In genomic region chr16:68284847-68285246, GRCh38 we compare ENCODE assay signal across 8 cellular contexts. TPM values are rescaled to one million over a fixed set of nuclear protein-coding genes. Genes with fewer than 3 reads are reported as not detected.
DNase-seq lines count a peak whose midpoint lies in the region; ATAC-seq and TF ChIP-seq lines count a peak whose summit lies in the region.

No MANE protein-coding gene starts in this region.

- no peaks in the 10 kb centered on the region for H3K27me3 ChIP-seq in CD8-positive, alpha-beta T cell (ENCODE audit: insufficient read depth, low read length)
- H3K27me3 ChIP-seq in KMS-11 (ENCODE audit: insufficient read depth, low read depth), result no peaks in the 10 kb centered on the region
- H3K27me3 ChIP-seq in effector memory CD4-positive, alpha-beta T cell (replicated peaks; ENCODE audit: control insufficient read depth, insufficient read depth, low read length, poor library complexity, severe bottlenecking), result no peaks in the 10 kb centered on the region

- H3K36me3 Mint-ChIP-seq in CD8-positive, alpha-beta T cell, result peaks cover 59% of the 10 kb centered on the region

- H3K4me2 ChIP-seq in KMS-11, result peak overlapping the region; percentile 64; the same call in 1 of the 2 replicates

- no peaks in the 10 kb centered on the region for H3K27me3 Mint-ChIP-seq in CD8-positive, alpha-beta T cell (ENCODE audit: low read depth)

- no peaks in the 10 kb centered on the region for H3K9me3 ChIP-seq in CD8-positive, alpha-beta T cell (ENCODE audit: low read length)
- no peaks in the 10 kb centered on the region for H3K9me3 ChIP-seq in effector memory CD4-positive, alpha-beta T cell (ENCODE audit: control insufficient read depth, low read length)

- CTCF ChIA-PET in CD8-positive, alpha-beta T cell (lab: Charles Lee), result interaction anchor here (0.7 to 20.0 kb wide), 8 partner anchors 9 to 45 kb away, joined by 3 to 332 read pairs (median 14); partner anchors contain the start of genes PRMT7, SLC7A6 and SLC7A6OS

- H3K27ac ChIP-seq in CD8-positive, alpha-beta T cell (ENCODE audit: low read depth, low read length), result peak overlapping the region; percentile 41
- H3K27ac ChIP-seq in KMS-11, result peak overlapping the region; percentile 19; the same call in 1 of the 2 replicates
- peak overlapping the region; percentile 73 for H3K27ac ChIP-seq in effector memory CD4-positive, alpha-beta T cell (ENCODE audit: insufficient read depth, low read length, poor library complexity, severe bottlenecking)

- H3K9ac ChIP-seq in KMS-11, result no peak overlapping the region

- H3K36me3 ChIP-seq in CD8-positive, alpha-beta T cell (ENCODE audit: insufficient read depth, low read length), result no peaks in the 10 kb centered on the region
- H3K36me3 ChIP-seq in KMS-11 (ENCODE audit: insufficient read depth), result no peaks in the 10 kb centered on the region; the same call in 1 of the 2 replicates
- H3K36me3 ChIP-seq in effector memory CD4-positive, alpha-beta T cell (ENCODE audit: control insufficient read depth, insufficient read depth, low read length), result no peaks in the 10 kb centered on the region

- peak overlapping the region; percentile 39 for H3K4me3 ChIP-seq in CD8-positive, alpha-beta T cell (ENCODE audit: low read depth, low read length)
- H3K4me3 ChIP-seq in KMS-11 (IDR thresholded peaks at IDR 0.05; ENCODE audit: insufficient read depth, low read depth, low read length), result no peak overlapping the region
- peak overlapping the region; percentile 36 for H3K4me3 ChIP-seq in effector memory CD4-positive, alpha-beta T cell (ENCODE audit: insufficient read depth, low read depth, low read length, poor library complexity, severe bottlenecking)

- DNase-seq in CD8-positive, alpha-beta T cell, result peak in 1 of 7 experiments; percentile 29
- no peak for DNase-seq in effector memory CD4-positive, alpha-beta T cell
- no peak for DNase-seq in amygdala (lab: John Stamatoyannopoulos, UW)
- no peak for DNase-seq in hepatic stellate cell (ENCODE audit: low spot score)
- DNase-seq in NCI-H2196 treated with DMSO at 0.1 percent for 48 hours (lab: John Stamatoyannopoulos, UW; ENCODE audit: unreplicated experiment), result no peak
- DNase-seq in NCI-H146 treated with DMSO at 0.1 percent for 48 hours (lab: John Stamatoyannopoulos, UW; ENCODE audit: unreplicated experiment), result no peak

- peak overlapping the region; percentile 83 for H3K4me3 Mint-ChIP-seq in CD8-positive, alpha-beta T cell

- no peaks in the 10 kb centered on the region for H3K9me3 Mint-ChIP-seq in CD8-positive, alpha-beta T cell

- peaks cover 18% of the 10 kb centered on the region; the same call in 1 of the 2 replicates for H3K79me2 ChIP-seq in KMS-11 (ENCODE audit: insufficient read depth, low read depth)

- peak overlapping the region; percentile 88 for H3K27ac Mint-ChIP-seq in CD8-positive, alpha-beta T cell

- peak; percentile 2 for ATAC-seq in CD8-positive, alpha-beta T cell
- peak; percentile 33 for ATAC-seq in GM19463 (IDR thresholded peaks at IDR 0.05; ENCODE audit: unreplicated experiment)

- H3K4me1 Mint-ChIP-seq in CD8-positive, alpha-beta T cell (ENCODE audit: low read depth), result peaks cover 91% of the 10 kb centered on the region

- peaks cover 100% of the 10 kb centered on the region for H3K4me1 ChIP-seq in CD8-positive, alpha-beta T cell (ENCODE audit: insufficient read depth, low read length)
- H3K4me1 ChIP-seq in KMS-11 (ENCODE audit: low read depth, poor library complexity, severe bottlenecking), result peaks cover 63% of the 10 kb centered on the region
- peaks cover 97% of the 10 kb centered on the region for H3K4me1 ChIP-seq in effector memory CD4-positive, alpha-beta T cell (ENCODE audit: control insufficient read depth, insufficient read depth, low read length, poor library complexity, severe bottlenecking)

- peaks cover 4% of the 10 kb centered on the region; the same call in 1 of the 2 replicates for H4K20me1 ChIP-seq in KMS-11 (ENCODE audit: insufficient read depth)

- intact Hi-C loops in CD8-positive, alpha-beta T cell (cut with DNase I, micrococcal nuclease), result no loop called here

- POLR2A ChIA-PET in CD8-positive, alpha-beta T cell (lab: Charles Lee), result interaction anchor here (0.6 to 9.9 kb wide), 11 partner anchors 10 to 1045 kb away, joined by 3 to 88 read pairs (median 6); partner anchors contain the start of genes PDF, PRMT7, SLC7A6 and SLC7A6OS

- no peak overlapping the region for H2AFZ ChIP-seq in KMS-11 (ENCODE audit: low read depth)

- TF ChIP-seq CTCF in CD8-positive, alpha-beta T cell (IDR thresholded peaks at IDR 0.05), result no peak
- no peak for TF ChIP-seq CTCF in KMS-11 (conservative IDR thresholded peaks at IDR 0.05; ENCODE audit: low read depth, low read length)

RNA-seq across cellular contexts. Expression of gene SLC7A6, which starts 20.5 kb away (rescaled TPM):
- total RNA-seq in CD8-positive, alpha-beta T cell, result 100 to 1,000 TPM; 115 to 119 TPM

RNA-seq across cellular contexts. Expression of gene SLC7A6OS, which starts 25.9 kb away (rescaled TPM):
- total RNA-seq in CD8-positive, alpha-beta T cell, result 10 to 100 TPM; 39.4 to 44.2 TPM

RNA-seq across cellular contexts. Expression of gene PRMT7, which starts 26.0 kb away (rescaled TPM):
- 10 to 100 TPM; 53.8 to 58.7 TPM for total RNA-seq in CD8-positive, alpha-beta T cell

RNA-seq across cellular contexts. Expression of gene PLA2G15, which starts 39.7 kb away (rescaled TPM):
- total RNA-seq in CD8-positive, alpha-beta T cell, result 1 to 10 TPM; 5.1 to 6.0 TPM

RNA-seq across cellular contexts. Expression of gene ESRP2, which starts 48.9 kb away (rescaled TPM):
- total RNA-seq in CD8-positive, alpha-beta T cell, result not detected

Comparison
In these comparisons a context has a peak if more than half of its experiments do, and no peak if none do; other contexts are left out.
1. H3K27ac ChIP-seq: peak in every context shown above with its lines; median percentile 73 in effector memory CD4-positive, alpha-beta T cell; 41 in CD8-positive, alpha-beta T cell; 19 in KMS-11.